ENCODE assay signal across 1 cellular context in the genomic region with DNA sequence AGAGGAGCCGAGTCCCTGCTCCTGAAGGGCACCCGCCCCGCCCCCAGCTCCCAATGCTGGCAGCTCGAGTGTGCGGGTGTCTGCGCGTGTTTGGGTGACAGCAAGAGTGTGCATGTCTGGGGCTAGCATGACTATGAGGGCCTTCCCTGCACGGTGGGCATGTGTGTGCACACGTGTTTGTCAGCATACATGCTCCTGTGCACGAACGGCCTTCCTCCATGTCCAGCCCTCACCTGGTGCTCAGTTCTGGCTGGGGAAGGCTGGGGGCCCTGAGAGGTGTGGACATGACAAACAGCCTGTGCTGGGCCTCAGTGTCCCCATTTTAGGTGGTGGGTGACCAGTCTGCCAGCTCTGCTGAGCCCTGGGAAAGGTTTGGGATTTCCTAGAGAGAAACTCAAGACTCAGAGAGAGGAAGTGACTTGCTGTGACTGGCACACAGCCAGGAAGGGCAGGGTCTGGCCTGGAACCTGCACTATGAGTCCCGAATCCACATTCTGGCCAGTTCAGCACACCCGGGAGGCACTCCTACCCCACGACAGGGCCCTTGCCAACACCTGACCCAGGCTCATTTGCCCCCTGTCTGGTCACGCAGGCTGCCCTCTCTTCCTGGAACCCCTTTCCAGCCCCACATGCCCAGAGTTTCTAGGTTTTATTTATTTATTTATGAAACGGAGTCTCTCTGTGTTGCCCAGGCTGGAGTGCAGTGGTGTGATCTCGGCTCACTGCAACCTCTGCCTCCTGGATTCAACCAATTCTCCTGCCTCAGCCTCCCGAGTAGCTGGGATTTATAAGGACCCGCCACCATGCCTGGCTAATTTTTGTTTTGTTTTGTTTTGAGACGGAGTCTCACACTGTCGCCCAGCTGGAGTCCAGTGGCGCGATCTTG.
TF ChIP-seq lines count a peak whose summit lies in the region.

No MANE protein-coding gene starts in this region.

TF ChIP-seq in H1, 55 proteins besides CTCF, POLR2A, EP300 and RAD21:
- no peak for TF ChIP-seq CBX8 (IDR thresholded peaks at IDR 0.05; ENCODE audit: borderline replicate concordance, low read depth, low read length)
- no peak for TF ChIP-seq SIN3A (conservative IDR thresholded peaks at IDR 0.05 in 1 of 2, IDR thresholded peaks at IDR 0.05 in 1 of 2; ENCODE audit: low read depth in 1 of 2, low read length in 2 of 2)
- TF ChIP-seq SP2 (IDR thresholded peaks at IDR 0.05; ENCODE audit: low read length), result no peak
- no peak for TF ChIP-seq SIX5 (IDR thresholded peaks at IDR 0.05; ENCODE audit: low read depth, low read length)
- no peak for TF ChIP-seq SAP30 (IDR thresholded peaks at IDR 0.05; ENCODE audit: insufficient read depth, insufficient replicate concordance, low read length)
- TF ChIP-seq KDM4A (IDR thresholded peaks at IDR 0.05; ENCODE audit: low read depth, low read length, severe bottlenecking), result no peak
- TF ChIP-seq TCF12 (IDR thresholded peaks at IDR 0.05; ENCODE audit: low read depth, low read length), result no peak
- no peak for TF ChIP-seq RFX5 (IDR thresholded peaks at IDR 0.05; ENCODE audit: borderline replicate concordance, low read depth, low read length)
- TF ChIP-seq EGR1 (IDR thresholded peaks at IDR 0.05; ENCODE audit: borderline replicate concordance, low read depth, low read length), result no peak
- TF ChIP-seq, protein P1, sequence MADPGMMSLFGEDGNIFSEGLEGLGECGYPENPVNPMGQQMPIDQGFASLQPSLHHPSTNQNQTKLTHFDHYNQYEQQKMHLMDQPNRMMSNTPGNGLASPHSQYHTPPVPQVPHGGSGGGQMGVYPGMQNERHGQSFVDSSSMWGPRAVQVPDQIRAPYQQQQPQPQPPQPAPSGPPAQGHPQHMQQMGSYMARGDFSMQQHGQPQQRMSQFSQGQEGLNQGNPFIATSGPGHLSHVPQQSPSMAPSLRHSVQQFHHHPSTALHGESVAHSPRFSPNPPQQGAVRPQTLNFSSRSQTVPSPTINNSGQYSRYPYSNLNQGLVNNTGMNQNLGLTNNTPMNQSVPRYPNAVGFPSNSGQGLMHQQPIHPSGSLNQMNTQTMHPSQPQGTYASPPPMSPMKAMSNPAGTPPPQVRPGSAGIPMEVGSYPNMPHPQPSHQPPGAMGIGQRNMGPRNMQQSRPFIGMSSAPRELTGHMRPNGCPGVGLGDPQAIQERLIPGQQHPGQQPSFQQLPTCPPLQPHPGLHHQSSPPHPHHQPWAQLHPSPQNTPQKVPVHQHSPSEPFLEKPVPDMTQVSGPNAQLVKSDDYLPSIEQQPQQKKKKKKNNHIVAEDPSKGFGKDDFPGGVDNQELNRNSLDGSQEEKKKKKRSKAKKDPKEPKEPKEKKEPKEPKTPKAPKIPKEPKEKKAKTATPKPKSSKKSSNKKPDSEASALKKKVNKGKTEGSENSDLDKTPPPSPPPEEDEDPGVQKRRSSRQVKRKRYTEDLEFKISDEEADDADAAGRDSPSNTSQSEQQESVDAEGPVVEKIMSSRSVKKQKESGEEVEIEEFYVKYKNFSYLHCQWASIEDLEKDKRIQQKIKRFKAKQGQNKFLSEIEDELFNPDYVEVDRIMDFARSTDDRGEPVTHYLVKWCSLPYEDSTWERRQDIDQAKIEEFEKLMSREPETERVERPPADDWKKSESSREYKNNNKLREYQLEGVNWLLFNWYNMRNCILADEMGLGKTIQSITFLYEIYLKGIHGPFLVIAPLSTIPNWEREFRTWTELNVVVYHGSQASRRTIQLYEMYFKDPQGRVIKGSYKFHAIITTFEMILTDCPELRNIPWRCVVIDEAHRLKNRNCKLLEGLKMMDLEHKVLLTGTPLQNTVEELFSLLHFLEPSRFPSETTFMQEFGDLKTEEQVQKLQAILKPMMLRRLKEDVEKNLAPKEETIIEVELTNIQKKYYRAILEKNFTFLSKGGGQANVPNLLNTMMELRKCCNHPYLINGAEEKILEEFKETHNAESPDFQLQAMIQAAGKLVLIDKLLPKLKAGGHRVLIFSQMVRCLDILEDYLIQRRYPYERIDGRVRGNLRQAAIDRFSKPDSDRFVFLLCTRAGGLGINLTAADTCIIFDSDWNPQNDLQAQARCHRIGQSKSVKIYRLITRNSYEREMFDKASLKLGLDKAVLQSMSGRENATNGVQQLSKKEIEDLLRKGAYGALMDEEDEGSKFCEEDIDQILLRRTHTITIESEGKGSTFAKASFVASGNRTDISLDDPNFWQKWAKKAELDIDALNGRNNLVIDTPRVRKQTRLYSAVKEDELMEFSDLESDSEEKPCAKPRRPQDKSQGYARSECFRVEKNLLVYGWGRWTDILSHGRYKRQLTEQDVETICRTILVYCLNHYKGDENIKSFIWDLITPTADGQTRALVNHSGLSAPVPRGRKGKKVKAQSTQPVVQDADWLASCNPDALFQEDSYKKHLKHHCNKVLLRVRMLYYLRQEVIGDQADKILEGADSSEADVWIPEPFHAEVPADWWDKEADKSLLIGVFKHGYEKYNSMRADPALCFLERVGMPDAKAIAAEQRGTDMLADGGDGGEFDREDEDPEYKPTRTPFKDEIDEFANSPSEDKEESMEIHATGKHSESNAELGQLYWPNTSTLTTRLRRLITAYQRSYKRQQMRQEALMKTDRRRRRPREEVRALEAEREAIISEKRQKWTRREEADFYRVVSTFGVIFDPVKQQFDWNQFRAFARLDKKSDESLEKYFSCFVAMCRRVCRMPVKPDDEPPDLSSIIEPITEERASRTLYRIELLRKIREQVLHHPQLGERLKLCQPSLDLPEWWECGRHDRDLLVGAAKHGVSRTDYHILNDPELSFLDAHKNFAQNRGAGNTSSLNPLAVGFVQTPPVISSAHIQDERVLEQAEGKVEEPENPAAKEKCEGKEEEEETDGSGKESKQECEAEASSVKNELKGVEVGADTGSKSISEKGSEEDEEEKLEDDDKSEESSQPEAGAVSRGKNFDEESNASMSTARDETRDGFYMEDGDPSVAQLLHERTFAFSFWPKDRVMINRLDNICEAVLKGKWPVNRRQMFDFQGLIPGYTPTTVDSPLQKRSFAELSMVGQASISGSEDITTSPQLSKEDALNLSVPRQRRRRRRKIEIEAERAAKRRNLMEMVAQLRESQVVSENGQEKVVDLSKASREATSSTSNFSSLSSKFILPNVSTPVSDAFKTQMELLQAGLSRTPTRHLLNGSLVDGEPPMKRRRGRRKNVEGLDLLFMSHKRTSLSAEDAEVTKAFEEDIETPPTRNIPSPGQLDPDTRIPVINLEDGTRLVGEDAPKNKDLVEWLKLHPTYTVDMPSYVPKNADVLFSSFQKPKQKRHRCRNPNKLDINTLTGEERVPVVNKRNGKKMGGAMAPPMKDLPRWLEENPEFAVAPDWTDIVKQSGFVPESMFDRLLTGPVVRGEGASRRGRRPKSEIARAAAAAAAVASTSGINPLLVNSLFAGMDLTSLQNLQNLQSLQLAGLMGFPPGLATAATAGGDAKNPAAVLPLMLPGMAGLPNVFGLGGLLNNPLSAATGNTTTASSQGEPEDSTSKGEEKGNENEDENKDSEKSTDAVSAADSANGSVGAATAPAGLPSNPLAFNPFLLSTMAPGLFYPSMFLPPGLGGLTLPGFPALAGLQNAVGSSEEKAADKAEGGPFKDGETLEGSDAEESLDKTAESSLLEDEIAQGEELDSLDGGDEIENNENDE (IDR thresholded peaks at IDR 0.05; ENCODE audit: insufficient replicate concordance, low read length), result no peak
- TF ChIP-seq TAF1 (IDR thresholded peaks at IDR 0.05; ENCODE audit: low read depth, low read length), result no peak
- no peak for TF ChIP-seq RBBP5 (IDR thresholded peaks at IDR 0.05; ENCODE audit: borderline replicate concordance, low read depth, low read length)
- TF ChIP-seq JUND (IDR thresholded peaks at IDR 0.05; ENCODE audit: low read length), result no peak
- TF ChIP-seq, protein P2, sequence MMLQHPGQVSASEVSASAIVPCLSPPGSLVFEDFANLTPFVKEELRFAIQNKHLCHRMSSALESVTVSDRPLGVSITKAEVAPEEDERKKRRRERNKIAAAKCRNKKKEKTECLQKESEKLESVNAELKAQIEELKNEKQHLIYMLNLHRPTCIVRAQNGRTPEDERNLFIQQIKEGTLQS (IDR thresholded peaks at IDR 0.05; ENCODE audit: insufficient read depth, low read depth, low read length), result no peak
- no peak for TF ChIP-seq E2F6 (IDR thresholded peaks at IDR 0.05)
- no peak for TF ChIP-seq CHD1 (IDR thresholded peaks at IDR 0.05; ENCODE audit: low read depth, low read length)
